In the genomic region with DNA sequence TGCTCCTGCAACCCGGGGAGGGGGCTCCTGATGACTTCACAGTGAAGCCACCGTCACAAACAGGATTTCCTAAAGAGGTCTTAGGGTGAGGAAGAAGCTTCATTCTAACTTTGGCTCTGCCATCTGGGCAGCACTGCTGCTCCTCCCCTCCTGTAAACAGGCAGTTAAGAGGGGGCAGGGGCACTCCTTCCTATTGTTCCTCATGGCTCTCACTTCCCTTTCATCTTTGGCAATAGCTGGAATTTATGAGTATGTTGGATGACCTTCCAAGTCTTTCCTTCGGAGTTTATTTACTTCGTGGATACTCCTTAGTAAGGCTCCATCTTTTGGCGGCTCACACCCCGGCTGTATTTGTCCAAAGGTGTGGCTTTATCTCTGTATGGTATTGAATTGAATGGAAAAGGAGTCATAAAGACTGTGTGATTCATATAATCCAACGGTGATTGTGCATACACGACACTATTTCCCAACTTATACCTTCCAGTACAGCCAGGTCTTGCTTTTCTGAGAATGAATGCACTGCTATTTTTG, we compare ENCODE assay signal across 10 cellular contexts. TPM values are rescaled to one million over a fixed set of nuclear protein-coding genes. Genes with fewer than 3 reads are reported as not detected.
DNase-seq lines count a peak whose midpoint lies in the region; ATAC-seq, FAIRE-seq and TF ChIP-seq lines count a peak whose summit lies in the region.
"Had no signal": no experiment of that assay in that cellular context is flagged by ENCODE, and none has a peak within 500 bp of the region (broad histone marks: within the 10 kb centered on the region; RNA-seq: fewer than 3 reads in every experiment).

No MANE protein-coding gene starts in this region.

- H3K27me3 Mint-ChIP-seq in osteocyte (ENCODE audit: unreplicated experiment) = no peaks in the 10 kb centered on the region

- no peaks in the 10 kb centered on the region for H3K9me3 Mint-ChIP-seq in osteocyte (ENCODE audit: unreplicated experiment)
- H3K9me3 Mint-ChIP-seq: H9 had no signal

- TF ChIP-seq POLR2A in H54 (IDR thresholded peaks at IDR 0.05; ENCODE audit: low read depth, low read length) = no peak

- TF ChIP-seq CTCF in osteocyte (IDR thresholded peaks at IDR 0.05) = no peak

- H3K36me3 Mint-ChIP-seq in osteocyte (ENCODE audit: unreplicated experiment) = peaks cover 5% of the 10 kb centered on the region

- H3K27ac ChIP-seq in cingulate gyrus (ENCODE audit: low read depth, low read length) = peak overlapping the region; percentile 67

- no peak overlapping the region for H3K4me3 Mint-ChIP-seq in osteocyte (ENCODE audit: unreplicated experiment)
- H3K4me3 Mint-ChIP-seq: H9 had no signal

- peak overlapping the region; percentile 3 for H3K27ac Mint-ChIP-seq in osteocyte (ENCODE audit: unreplicated experiment)

- no peak for ATAC-seq in GM21717 (IDR thresholded peaks at IDR 0.05; ENCODE audit: unreplicated experiment)

- DNase-seq in H54 (ENCODE audit: insufficient read length, low spot score) (no peak), NOMO-1 treated with dmso at 0.1 percent for 144 hours (lab: John Stamatoyannopoulos, UW; ENCODE audit: unreplicated experiment) (peak; percentile 45), osteocyte (ENCODE audit: extremely low spot score, unreplicated experiment) (no peak), 8988T (no peak), NCI-H2171 treated with DMSO at 0.1 percent for 48 hours (lab: John Stamatoyannopoulos, UW) (no peak), NCI-H2107 treated with DMSO at 0.1 percent for 48 hours (lab: John Stamatoyannopoulos, UW; ENCODE audit: unreplicated experiment) (no peak)
- DNase-seq: H9 had no signal

- FAIRE-seq in H54 (lab: Jason Lieb, UNC) = peak; percentile 62
- FAIRE-seq: TTC549 had no signal

- H3K4me1 Mint-ChIP-seq in osteocyte (ENCODE audit: unreplicated experiment) = peaks cover 8% of the 10 kb centered on the region

RNA-seq across cellular contexts. Expression of gene FAM133B, which starts 55.4 kb away (rescaled TPM):
- total RNA-seq in osteocyte = 22.3 TPM in 2 replicates
